ENCODE assay signal across 8 cellular contexts in the genomic region with DNA sequence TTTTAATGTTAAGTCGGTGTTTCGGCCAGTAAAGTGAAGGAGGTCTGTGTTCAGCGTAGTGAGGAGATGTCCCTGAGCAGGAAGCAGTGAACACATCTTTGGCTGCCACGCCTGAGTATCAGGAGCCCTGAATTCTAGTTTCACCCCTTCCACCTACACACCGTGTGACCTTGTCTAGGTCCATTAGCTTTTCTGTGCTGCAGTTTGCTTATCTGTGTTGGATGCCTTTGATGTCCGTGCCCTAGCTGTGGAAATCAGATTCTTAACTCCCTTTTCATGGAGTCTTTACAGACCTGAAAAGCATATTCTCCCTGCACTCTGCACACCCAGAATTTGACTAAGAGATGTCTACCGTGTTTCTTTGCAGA. TPM values are rescaled to one million over a fixed set of nuclear protein-coding genes. Genes with fewer than 3 reads are reported as not detected.
DNase-seq lines count a peak whose midpoint lies in the region; ATAC-seq and TF ChIP-seq lines count a peak whose summit lies in the region.

No MANE protein-coding gene starts in this region.

- H3K9me3 ChIP-seq in BE2C (no peaks in the 10 kb centered on the region), HUES48 (ENCODE audit: control insufficient read depth, insufficient read depth, low read length) (no peaks in the 10 kb centered on the region), subcutaneous abdominal adipose tissue (ENCODE audit: control insufficient read depth in 5 of 5, low read length in 5 of 5) (no peaks in the 10 kb centered on the region)

- H3K27ac ChIP-seq in HUES48 (ENCODE audit: low read depth, low read length): peak overlapping the region; percentile 90
- peak overlapping the region; percentile 86 for H3K27ac ChIP-seq in subcutaneous abdominal adipose tissue (ENCODE audit: low read depth, low read length)

- H3K9ac ChIP-seq in HUES48 (ENCODE audit: low read depth, low read length) (peak overlapping the region; percentile 88), subcutaneous abdominal adipose tissue (ENCODE audit: low read length in 5 of 5) (peak overlapping the region; percentile 89 to 100 (median 97))

- H3K36me3 ChIP-seq in BE2C: no peaks in the 10 kb centered on the region
- H3K36me3 ChIP-seq in HUES48 (ENCODE audit: control insufficient read depth, insufficient read depth, low read length): peaks cover 14% of the 10 kb centered on the region
- peaks cover 0 to 5% (median 4%) of the 10 kb centered on the region in 5 donors for H3K36me3 ChIP-seq in subcutaneous abdominal adipose tissue (ENCODE audit: control insufficient read depth in 5 of 5, insufficient read depth in 5 of 5, low read length in 5 of 5)

- H3K4me1 ChIP-seq in BE2C (no peaks in the 10 kb centered on the region), HUES48 (ENCODE audit: control insufficient read depth, insufficient read depth, low read length) (peaks cover 26% of the 10 kb centered on the region), subcutaneous abdominal adipose tissue (ENCODE audit: control insufficient read depth in 5 of 5, insufficient read depth in 5 of 5, low read length in 5 of 5) (peaks cover 5 to 35% (median 31%) of the 10 kb centered on the region in 5 donors)

- H3K27me3 ChIP-seq in BE2C (no peaks in the 10 kb centered on the region), HUES48 (ENCODE audit: control insufficient read depth, insufficient read depth, low read length) (no peaks in the 10 kb centered on the region), subcutaneous abdominal adipose tissue (ENCODE audit: control insufficient read depth in 5 of 5, insufficient read depth in 4 of 5, low read length in 5 of 5) (no peaks in the 10 kb centered on the region)

- in situ Hi-C loops in astrocyte of the spinal cord (cut with HindIII; ENCODE audit: low sequenced_read_pairs): no loop called here

- H3K4me3 ChIP-seq in BE2C (ENCODE audit: low read depth, low read length) (peak overlapping the region; percentile 89), HUES48 (ENCODE audit: low read depth, low read length) (peak overlapping the region; percentile 92), astrocyte of the spinal cord (ENCODE audit: low read depth, low read length) (peak overlapping the region; percentile 66), subcutaneous abdominal adipose tissue (ENCODE audit: low read depth in 1 of 5, low read length in 5 of 5) (peak overlapping the region; percentile 76 to 98 (median 87))

- ATAC-seq in GM19438 (IDR thresholded peaks at IDR 0.05; ENCODE audit: low read depth, unreplicated experiment) (peak; percentile 35), GM18870 (IDR thresholded peaks at IDR 0.05; ENCODE audit: unreplicated experiment) (no peak)

- DNase-seq in BE2C (no peak), astrocyte of the spinal cord (ENCODE audit: low read depth, low spot score) (no peak), kidney tubule cell (ENCODE audit: low spot score) (peak; percentile 38), SHP77 treated with DMSO at 0.1 percent for 48 hours (lab: John Stamatoyannopoulos, UW) (no peak)

- TF ChIP-seq CTCF in BE2C (IDR thresholded peaks at IDR 0.05; ENCODE audit: low read depth, low read length): no peak
- TF ChIP-seq CTCF in astrocyte of the spinal cord (IDR thresholded peaks at IDR 0.05; ENCODE audit: low read depth, low read length): no peak

RNA-seq across cellular contexts. Expression of a gene that starts 0.6 kb away (rescaled TPM):
- 33.1 TPM for polyA plus RNA-seq in BE2C (2012; ENCODE audit: insufficient read depth, insufficient read length, low read depth)

RNA-seq across cellular contexts. Expression of a gene that starts 49.0 kb away (rescaled TPM):
- not detected for polyA plus RNA-seq in BE2C (2012; ENCODE audit: insufficient read depth, insufficient read length, low read depth)
